ENCODE assay signal across 11 cellular contexts in the genomic region with DNA sequence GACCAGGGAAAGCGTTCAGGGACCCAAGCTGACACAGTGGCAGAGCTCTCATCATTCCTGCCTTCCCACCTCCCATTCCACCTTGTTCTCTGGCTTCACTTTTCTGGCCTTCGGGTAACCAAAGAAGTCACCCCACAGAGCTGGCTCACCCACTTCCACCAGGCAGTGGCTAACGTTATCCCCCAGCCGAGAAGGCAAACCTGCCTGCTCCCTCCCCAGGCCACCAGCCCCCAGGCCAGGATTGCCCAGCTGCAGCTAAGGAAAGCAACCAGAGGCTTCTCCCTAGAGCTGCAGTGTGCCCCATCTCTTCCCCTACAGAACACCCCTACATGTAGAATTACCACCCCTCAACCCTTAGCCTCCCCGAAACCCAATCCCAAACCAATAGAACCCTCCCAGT. TPM values are rescaled to one million over a fixed set of nuclear protein-coding genes. Genes with fewer than 3 reads are reported as not detected.
A peak's percentile ranks its signal among the peaks of the same experiment; 100 is the strongest.
DNase-seq lines count a peak whose midpoint lies in the region; ATAC-seq and TF ChIP-seq lines count a peak whose summit lies in the region.
"Had no signal": no experiment of that assay in that cellular context is flagged by ENCODE, and none has a peak within 500 bp of the region (broad histone marks: within the 10 kb centered on the region; RNA-seq: fewer than 3 reads in every experiment).

No MANE protein-coding gene starts in this region.

- H3K27me3 ChIP-seq in HUES64 (ENCODE audit: insufficient read depth, low read length) = no peaks in the 10 kb centered on the region
- H3K27me3 ChIP-seq in naive thymus-derived CD4-positive, alpha-beta T cell (ENCODE audit: control insufficient read depth in 2 of 2, insufficient read depth in 2 of 2, low read length in 2 of 2) = no peaks in the 10 kb centered on the region
- no peaks in the 10 kb centered on the region for H3K27me3 ChIP-seq in right atrium auricular region
- peaks cover 8% of the 10 kb centered on the region; the same call in 1 of the 2 replicates for H3K27me3 ChIP-seq in SK-N-SH (ENCODE audit: insufficient read depth)
- H3K27me3 ChIP-seq: ovary had no signal

- H3K36me3 Mint-ChIP-seq in MCF 10A (ENCODE audit: insufficient read depth, unreplicated experiment) = peaks cover 7% of the 10 kb centered on the region
- peaks cover 0 to 17% (median 7%) of the 10 kb centered on the region in 5 donors for H3K36me3 Mint-ChIP-seq in naive thymus-derived CD4-positive, alpha-beta T cell

- no peaks in the 10 kb centered on the region for H3K79me2 ChIP-seq in SK-N-SH (ENCODE audit: insufficient read depth)

- no peaks in the 10 kb centered on the region for H4K20me1 ChIP-seq in SK-N-SH (ENCODE audit: insufficient read depth)

- POLR2A ChIA-PET in MCF 10A (lab: Yijun Ruan, JAX) (interaction anchor here (0.8 to 2.3 kb wide), 7 partner anchors 8 to 114 kb away, joined by 3 to 31 read pairs (median 8); partner anchors contain the start of genes CCDC88C and PPP4R3A), SK-N-SH (lab: Yijun Ruan, JAX) (interaction anchor here (1.1 kb wide), 1 partner anchor 20 kb away, joined by 3 read pairs; no protein-coding TSS in a partner anchor)
- POLR2A ChIA-PET in naive thymus-derived CD4-positive, alpha-beta T cell (lab: Charles Lee) = interaction anchor here (0.8 to 22.3 kb wide), 4 partner anchors 9 to 21 kb away, joined by 4 to 328 read pairs (median 19); partner anchors contain the start of gene CCDC88C

- 79% methylated on average over 5 of the region's 5 CpGs for WGBS in HUES64
- WGBS in SK-N-SH (ENCODE audit: low lambda C conversion rate) = 73% methylated on average over 4 of the region's 5 CpGs

- H2AFZ ChIP-seq in SK-N-SH (ENCODE audit: low read depth) = no peak overlapping the region

- TF ChIP-seq RAD21 in SK-N-SH (IDR thresholded peaks at IDR 0.05; ENCODE audit: low read length) = no peak

- H3K9me2 ChIP-seq in SK-N-SH = no peaks in the 10 kb centered on the region

- TF ChIP-seq EP300 in SK-N-SH (IDR thresholded peaks at IDR 0.05; ENCODE audit: borderline replicate concordance in 1 of 2, low read depth in 1 of 2, low read length in 1 of 2) = no peak

- no peaks in the 10 kb centered on the region for H3K9me3 Mint-ChIP-seq in MCF 10A (ENCODE audit: unreplicated experiment)
- H3K9me3 Mint-ChIP-seq in naive thymus-derived CD4-positive, alpha-beta T cell = no peaks in the 10 kb centered on the region

- ATAC-seq in naive thymus-derived CD4-positive, alpha-beta T cell = no peak

- no peaks in the 10 kb centered on the region for H3K27me3 Mint-ChIP-seq in MCF 10A (ENCODE audit: insufficient read depth, unreplicated experiment)
- H3K27me3 Mint-ChIP-seq in naive thymus-derived CD4-positive, alpha-beta T cell = no peaks in the 10 kb centered on the region

- intact Hi-C loops in MCF 10A (cut with micrococcal nuclease) = no loop called here
- intact Hi-C loops in naive thymus-derived CD4-positive, alpha-beta T cell (cut with micrococcal nuclease) = no loop called here

- peak overlapping the region; percentile 58 for H3K4me3 Mint-ChIP-seq in MCF 10A (ENCODE audit: unreplicated experiment)
- H3K4me3 Mint-ChIP-seq in naive thymus-derived CD4-positive, alpha-beta T cell = peak overlapping the region; percentile 73 to 99 (median 86)

- TF ChIP-seq CTCF in C4-2B (conservative IDR thresholded peaks at IDR 0.05) (no peak), MCF 10A (IDR thresholded peaks at IDR 0.05; ENCODE audit: unreplicated experiment) (no peak), right atrium auricular region (IDR thresholded peaks at IDR 0.05) (no peak), SK-N-SH (IDR thresholded peaks at IDR 0.05) (no peak)

- H3K36me3 ChIP-seq in HUES64 (ENCODE audit: insufficient read depth, low read length) (no peaks in the 10 kb centered on the region), right atrium auricular region (no peaks in the 10 kb centered on the region), SK-N-SH (replicated peaks in 1 of 2; ENCODE audit: control insufficient read depth in 1 of 2, insufficient read depth in 2 of 2, low read length in 1 of 2) (no peaks in the 10 kb centered on the region)
- peaks cover 0 to 3% (median 0%) of the 10 kb centered on the region in 3 experiments for H3K36me3 ChIP-seq in naive thymus-derived CD4-positive, alpha-beta T cell (ENCODE audit: control insufficient read depth in 2 of 3, insufficient read depth in 3 of 3, low read length in 3 of 3)
- H3K36me3 ChIP-seq: ovary had no signal

- H3K4me1 ChIP-seq in HUES64 (ENCODE audit: insufficient read depth, low read length) (peaks cover 74% of the 10 kb centered on the region), right atrium auricular region (peaks cover 0 to 20% of the 10 kb centered on the region in 2 donors), SK-N-SH (ENCODE audit: control insufficient read depth in 1 of 2, insufficient read depth in 2 of 2, low read depth in 1 of 2, low read length in 1 of 2) (peaks cover 0 to 32% of the 10 kb centered on the region in 2 experiments; a peak in 1 of 4 replicates)
- peaks cover 89 to 92% of the 10 kb centered on the region in 2 donors for H3K4me1 ChIP-seq in naive thymus-derived CD4-positive, alpha-beta T cell (ENCODE audit: control insufficient read depth in 2 of 2, insufficient read depth in 2 of 2, low read length in 2 of 2)

- H3K4me3 ChIP-seq in HUES64 (ENCODE audit: low read length) (no peak overlapping the region), right atrium auricular region (no peak overlapping the region), SK-N-SH (ENCODE audit: low read depth in 2 of 2, low read length in 1 of 2) (no peak overlapping the region)
- no peak overlapping the region for H3K4me3 ChIP-seq in naive thymus-derived CD4-positive, alpha-beta T cell (ENCODE audit: low read length)
- H3K4me3 ChIP-seq: ovary had no signal

- BruUV-seq in MCF 10A (replicated peaks; lab: Mats Ljungman, UMichigan) = no TSS peak

- DNase-seq in MCF 10A (ENCODE audit: unreplicated experiment) (no peak), CD1c-positive myeloid dendritic cell (ENCODE audit: extremely low spot score) (no peak), NCI-H69 (lab: John Stamatoyannopoulos, UW) (no peak), right atrium auricular region (ENCODE audit: low spot score) (no peak), SK-N-SH (no peak)
- DNase-seq in naive thymus-derived CD4-positive, alpha-beta T cell = no peak
- DNase-seq: activated effector memory CD4-positive, alpha-beta T cell treated with Interleukin-2 at 50 U/mL for 16 hours; C1 segment of cervical spinal cord; ovary had no signal

- H3K27ac ChIP-seq in C4-2B (peak overlapping the region; percentile 85), HUES64 (ENCODE audit: low read depth, low read length) (0 out of 2 replicates have a peak overlapping the region, but pooled peaks have one; percentile 11), right atrium auricular region (no peak overlapping the region), SK-N-SH (ENCODE audit: low read depth in 2 of 2, low read length in 1 of 2) (no peak overlapping the region)
- peak overlapping the region; percentile 76 for H3K27ac ChIP-seq in naive thymus-derived CD4-positive, alpha-beta T cell (ENCODE audit: low read depth, low read length)
- H3K27ac ChIP-seq: ovary had no signal

- H3K27ac Mint-ChIP-seq in MCF 10A (ENCODE audit: low read depth, unreplicated experiment) = peak overlapping the region; percentile 99
- peak overlapping the region; percentile 77 to 99 (median 89) for H3K27ac Mint-ChIP-seq in naive thymus-derived CD4-positive, alpha-beta T cell

- H3K4me2 ChIP-seq in SK-N-SH = no peak overlapping the region

- H3K9me3 ChIP-seq in HUES64 (ENCODE audit: insufficient read depth, low read depth, low read length) = no peaks in the 10 kb centered on the region
- no peaks in the 10 kb centered on the region for H3K9me3 ChIP-seq in naive thymus-derived CD4-positive, alpha-beta T cell (ENCODE audit: control insufficient read depth in 2 of 3, low read length in 3 of 3)
- H3K9me3 ChIP-seq in right atrium auricular region = no peaks in the 10 kb centered on the region
- no peaks in the 10 kb centered on the region for H3K9me3 ChIP-seq in SK-N-SH
- H3K9me3 ChIP-seq: ovary had no signal

- CTCF ChIA-PET in MCF 10A (lab: Yijun Ruan, JAX) (interaction anchor here (1.1 to 2.2 kb wide), 4 partner anchors 20 to 72 kb away, joined by 6 to 13 read pairs (median 7); no protein-coding TSS in a partner anchor), SK-N-SH (lab: Yijun Ruan, JAX) (interaction anchor here (1.5 kb wide), 1 partner anchor 10 kb away, joined by 3 read pairs; no protein-coding TSS in a partner anchor)
- CTCF ChIA-PET in naive thymus-derived CD4-positive, alpha-beta T cell (lab: Charles Lee) = interaction anchor here (1.0 to 1.3 kb wide), 2 partner anchors 9 to 72 kb away, joined by 5 read pairs; no protein-coding TSS in a partner anchor

- peaks cover 35% of the 10 kb centered on the region for H3K4me1 Mint-ChIP-seq in MCF 10A (ENCODE audit: insufficient read depth, unreplicated experiment)
- H3K4me1 Mint-ChIP-seq in naive thymus-derived CD4-positive, alpha-beta T cell = peaks cover 83 to 98% (median 95%) of the 10 kb centered on the region in 7 donors

- no peak overlapping the region for H3K9ac ChIP-seq in HUES64 (ENCODE audit: low read depth, low read length)
- no peak overlapping the region for H3K9ac ChIP-seq in SK-N-SH

- no peaks in the 10 kb centered on the region for H3F3A ChIP-seq in SK-N-SH (replicated peaks; ENCODE audit: insufficient read depth)

TF ChIP-seq in SK-N-SH, 30 proteins besides CTCF, POLR2A, EP300 and RAD21 (continues in another document):
- TF ChIP-seq NFIC (IDR thresholded peaks at IDR 0.05; ENCODE audit: borderline replicate concordance) (no peak), GABPA (IDR thresholded peaks at IDR 0.05; ENCODE audit: low read depth) (no peak), TAF1 (IDR thresholded peaks at IDR 0.05; ENCODE audit: borderline replicate concordance, low read depth, low read length) (no peak), YY1 (IDR thresholded peaks at IDR 0.05; ENCODE audit: low read depth) (no peak), POLR2AphosphoS5 (IDR thresholded peaks at IDR 0.05; ENCODE audit: low read depth, low read length) (no peak)

RNA-seq across cellular contexts. Expression of gene CCDC88C, which starts 22.2 kb away (rescaled TPM):
- 17.3 TPM for polyA plus RNA-seq in HUES64 (2013, experiment 1 of 2)
- 19.0 TPM for polyA plus RNA-seq in HUES64 (2013, experiment 2 of 2)
- total RNA-seq in MCF 10A (2022) (11.4 and 19.7 TPM in 2 replicates), right atrium auricular region (1 to 10 TPM; 4.0 to 4.4 TPM)
- 100 to 1,000 TPM; 189 to 324 (median 277) TPM for total RNA-seq in naive thymus-derived CD4-positive, alpha-beta T cell
- polyA plus RNA-seq in naive thymus-derived CD4-positive, alpha-beta T cell = 10 to 100 TPM; 23.6 to 44.9 TPM
- 0.28 and 0.39 TPM in 2 replicates for polyA plus RNA-seq in SK-N-SH (2012; rRNA removed)
- polyA plus RNA-seq in SK-N-SH (2012; cell fraction: cytosol; rRNA removed) = 0.37 and 0.50 TPM in 2 replicates
- 0.35 and 0.46 TPM in 2 replicates for polyA plus RNA-seq in SK-N-SH (2012; cell fraction: nucleus; rRNA removed)

Comparison
In these comparisons a context has a peak if more than half of its experiments do, and no peak if none do; other contexts are left out.
1. H3K27ac ChIP-seq: peak in C4-2B (single experiment), HUES64 (single experiment) and naive thymus-derived CD4-positive, alpha-beta T cell (single experiment); none in right atrium auricular region (0 of 2) and SK-N-SH (0 of 2).